ENCODE assay signal across 11 cellular contexts in genomic region chr1:229203030-229203751, GRCh38.
DNase-seq lines count a peak whose midpoint lies in the region; ATAC-seq and TF ChIP-seq lines count a peak whose summit lies in the region.
"Had no signal": no experiment of that assay in that cellular context is flagged by ENCODE, and none has a peak within 500 bp of the region (broad histone marks: within the 10 kb centered on the region; RNA-seq: fewer than 3 reads in every experiment).

No MANE protein-coding gene starts in this region.

- no peaks in the 10 kb centered on the region for H3K36me3 ChIP-seq in DND-41 (ENCODE audit: insufficient read depth, low read length)

- no peak overlapping the region for H3K9ac ChIP-seq in DND-41 (ENCODE audit: low read depth, low read length)

- no peaks in the 10 kb centered on the region for H3K9me3 ChIP-seq in DND-41 (ENCODE audit: insufficient read depth, low read length, severe bottlenecking)

- H3K4me3 ChIP-seq in DND-41 (ENCODE audit: low read depth in 1 of 2, low read length in 2 of 2): no peak overlapping the region

- H3K4me1 ChIP-seq in DND-41 (ENCODE audit: insufficient read depth, low read length): no peaks in the 10 kb centered on the region

- H3K27ac Mint-ChIP-seq in brain: peak overlapping the region in 4 of 5 experiments; percentile 60 to 99 (median 94)
- peak overlapping the region; percentile 59 for H3K27ac Mint-ChIP-seq in mesothelial cell of epicardium

- no peaks in the 10 kb centered on the region for H4K20me1 ChIP-seq in DND-41 (ENCODE audit: insufficient read depth, low read length)

- no peak overlapping the region for H2AFZ ChIP-seq in DND-41 (ENCODE audit: low read depth, low read length)

- peaks cover 3% of the 10 kb centered on the region for H3K27me3 ChIP-seq in DND-41 (ENCODE audit: insufficient read depth, low read length, poor library complexity)

- H3K27me3 Mint-ChIP-seq in brain (peaks cover 9% of the 10 kb centered on the region), mesothelial cell of epicardium (ENCODE audit: low read depth) (no peaks in the 10 kb centered on the region)

- H3K4me3 Mint-ChIP-seq in brain: no peak overlapping the region
- H3K4me3 Mint-ChIP-seq in mesothelial cell of epicardium: no peak overlapping the region

- H3K27ac ChIP-seq in DND-41 (ENCODE audit: low read length): no peak overlapping the region

- H3K4me1 Mint-ChIP-seq in brain (peaks cover 55% of the 10 kb centered on the region), mesothelial cell of epicardium (peaks cover 64% of the 10 kb centered on the region)

- ATAC-seq in DND-41 (ENCODE audit: insufficient read depth, low read depth) (0 out of 3 replicates have a peak, but pooled peaks have one; percentile 44), left colon (no peak), HG03135 (IDR thresholded peaks at IDR 0.05; ENCODE audit: unreplicated experiment) (no peak)
- ATAC-seq: naive thymus-derived CD8-positive, alpha-beta T cell had no signal

- TF ChIP-seq CTCF in DND-41 (IDR thresholded peaks at IDR 0.05; ENCODE audit: borderline replicate concordance, extremely low read depth, low read length, poor library complexity, severe bottlenecking): no peak
- TF ChIP-seq CTCF in brain (conservative IDR thresholded peaks at IDR 0.05): no peak
- no peak for TF ChIP-seq CTCF in mesothelial cell of epicardium (IDR thresholded peaks at IDR 0.05; ENCODE audit: unreplicated experiment)

- DNase-seq in DND-41: peak; percentile 23
- DNase-seq in M059J (ENCODE audit: low read depth): peak; percentile 37
- DNase-seq in mesothelial cell of epicardium (ENCODE audit: low spot score in 2 of 2, unreplicated experiment in 2 of 2): peak; percentile 49 to 71
- DNase-seq in left colon: no peak
- no peak for DNase-seq in HPDE6-E6E7 (ENCODE audit: extremely low spot score)
- no peak for DNase-seq in foreskin melanocyte
- DNase-seq: activated CD8-positive, alpha-beta memory T cell treated with anti-CD3 and anti-CD28 coated beads for 24 hours; effector memory CD4-positive, alpha-beta T cell; naive thymus-derived CD8-positive, alpha-beta T cell had no signal

- intact Hi-C loops in left colon (cut with DNase I, micrococcal nuclease): no loop called here

- H3K4me2 ChIP-seq in DND-41 (ENCODE audit: insufficient read depth, low read length): no peak overlapping the region

- H3K79me2 ChIP-seq in DND-41 (ENCODE audit: insufficient read depth, low read length): no peaks in the 10 kb centered on the region

- H3K9me3 Mint-ChIP-seq in brain (peaks cover 1 to 12% (median 5%) of the 10 kb centered on the region in 5 experiments), mesothelial cell of epicardium (no peaks in the 10 kb centered on the region)
- H3K9me3 Mint-ChIP-seq: naive thymus-derived CD8-positive, alpha-beta T cell had no signal

- H3K36me3 Mint-ChIP-seq in brain: no peaks in the 10 kb centered on the region
- peaks cover 3% of the 10 kb centered on the region for H3K36me3 Mint-ChIP-seq in mesothelial cell of epicardium

Comparison
In these comparisons a context has a peak if more than half of its experiments do, and no peak if none do; other contexts are left out.
1. DNase-seq: peak in DND-41 (single experiment), M059J (single experiment) and mesothelial cell of epicardium (2 of 2); none in left colon (0 of 2), HPDE6-E6E7 (single experiment) and foreskin melanocyte (single experiment).